Comparison of ENCODE assay signal across 8 cellular contexts in the genomic region with DNA sequence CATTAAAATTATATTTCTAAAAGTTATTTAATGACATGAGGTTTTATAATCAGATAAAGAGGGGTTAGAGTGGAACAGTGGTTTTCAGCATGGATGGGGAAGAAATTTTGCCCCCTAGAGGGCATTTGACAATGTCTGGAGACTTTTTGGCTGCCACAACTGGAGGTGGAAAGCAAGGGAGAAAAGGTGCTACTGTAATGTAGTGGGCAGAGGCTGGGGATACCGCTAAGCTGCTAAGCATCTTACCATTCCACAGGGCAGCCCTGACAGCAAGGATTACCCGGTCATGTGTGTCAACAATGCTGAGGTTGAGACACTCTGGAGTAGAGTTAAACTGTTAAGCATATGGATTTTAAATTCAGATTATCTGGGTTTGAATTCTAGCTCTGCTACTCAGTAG. TPM values are rescaled to one million over a fixed set of nuclear protein-coding genes. Genes with fewer than 3 reads are reported as not detected.
DNase-seq lines count a peak whose midpoint lies in the region; ATAC-seq and TF ChIP-seq lines count a peak whose summit lies in the region.

No MANE protein-coding gene starts in this region.

- no peak overlapping the region for H2AK5ac ChIP-seq in mesendoderm (ENCODE audit: low read length)

- H3K9me3 Mint-ChIP-seq in activated CD4-positive, alpha-beta T cell treated with anti-CD3 and anti-CD28 coated beads for 36 hours (ENCODE audit: low read depth): no peaks in the 10 kb centered on the region

- no peaks in the 10 kb centered on the region for H3K4me1 Mint-ChIP-seq in activated CD4-positive, alpha-beta T cell treated with anti-CD3 and anti-CD28 coated beads for 36 hours

- no peaks in the 10 kb centered on the region for H3K79me2 ChIP-seq in mesendoderm (ENCODE audit: control insufficient read depth, insufficient read depth, low read length)

- H3K56ac ChIP-seq in mesendoderm (ENCODE audit: low read length): no peak overlapping the region

- H3K36me3 Mint-ChIP-seq in activated CD4-positive, alpha-beta T cell treated with anti-CD3 and anti-CD28 coated beads for 36 hours (ENCODE audit: low read depth): no peaks in the 10 kb centered on the region

- ATAC-seq in activated CD4-positive, alpha-beta T cell treated with anti-CD3 and anti-CD28 coated beads for 36 hours: no peak

- no peaks in the 10 kb centered on the region for H3K79me1 ChIP-seq in mesendoderm (ENCODE audit: low read length)

- CTCF ChIA-PET in activated CD4-positive, alpha-beta T cell treated with anti-CD3 and anti-CD28 coated beads for 36 hours (lab: Charles Lee): interaction anchor here (1.1 to 8.2 kb wide), 3 partner anchors 108 to 236 kb away, joined by 3 to 85 read pairs (median 7); no protein-coding TSS in a partner anchor

- H3K36me3 ChIP-seq in GM06990 (ENCODE audit: control insufficient read depth, insufficient read depth, low read length): no peaks in the 10 kb centered on the region
- H3K36me3 ChIP-seq in WERI-Rb-1: peaks cover 13% of the 10 kb centered on the region
- no peaks in the 10 kb centered on the region for H3K36me3 ChIP-seq in mesendoderm (ENCODE audit: control insufficient read depth, insufficient read depth, low read length)

- no peaks in the 10 kb centered on the region for H3K27me3 Mint-ChIP-seq in activated CD4-positive, alpha-beta T cell treated with anti-CD3 and anti-CD28 coated beads for 36 hours

- H3K23ac ChIP-seq in mesendoderm (ENCODE audit: low read length): no peak overlapping the region

- TF ChIP-seq CTCF in GM06990 (IDR thresholded peaks at IDR 0.05; ENCODE audit: insufficient read depth, low read length, poor library complexity, severe bottlenecking) (peak; percentile 67), WERI-Rb-1 (IDR thresholded peaks at IDR 0.05; ENCODE audit: low read depth, low read length) (peak; percentile 60)

- H3K9me3 ChIP-seq in WERI-Rb-1 (ENCODE audit: severe bottlenecking): no peaks in the 10 kb centered on the region

- H4K5ac ChIP-seq in mesendoderm (ENCODE audit: low read length): no peak overlapping the region

- no peak overlapping the region for H3K4me2 ChIP-seq in mesendoderm (ENCODE audit: low read length)

- no peak overlapping the region for H3K27ac Mint-ChIP-seq in activated CD4-positive, alpha-beta T cell treated with anti-CD3 and anti-CD28 coated beads for 36 hours

- POLR2A ChIA-PET in activated CD4-positive, alpha-beta T cell treated with anti-CD3 and anti-CD28 coated beads for 36 hours (lab: Charles Lee): no interaction called here

- H3K27me3 ChIP-seq in GM06990 (replicated peaks; ENCODE audit: control insufficient read depth, insufficient read depth, low read length) (no peaks in the 10 kb centered on the region), WERI-Rb-1 (ENCODE audit: insufficient read depth, low read depth, severe bottlenecking) (no peaks in the 10 kb centered on the region), mesendoderm (ENCODE audit: insufficient read depth, low read length, poor library complexity) (no peaks in the 10 kb centered on the region)

- no peak overlapping the region for H3K4me3 ChIP-seq in GM06990 (replicated peaks; ENCODE audit: low read depth, low read length)
- H3K4me3 ChIP-seq in WERI-Rb-1 (ENCODE audit: low read depth, low read length): no peak overlapping the region
- H3K4me3 ChIP-seq in mesendoderm (ENCODE audit: low read length): no peak overlapping the region

- no CpG with 5 or more reads among the region's 2 CpGs for WGBS in mesendoderm (ENCODE audit: extremely low coverage, insufficient coverage, low lambda C conversion rate)

- intact Hi-C loops in activated CD4-positive, alpha-beta T cell treated with anti-CD3 and anti-CD28 coated beads for 36 hours (cut with DNase I, micrococcal nuclease): loop anchor here in 1 of 2 experiments (5.0 kb wide), 2 partner anchors 234 to 249 kb away; no protein-coding TSS in a partner anchor

- no peak overlapping the region for H2BK15ac ChIP-seq in mesendoderm (replicated peaks; ENCODE audit: low read depth)

- peaks cover 3% of the 10 kb centered on the region for H3K4me1 ChIP-seq in mesendoderm (ENCODE audit: control insufficient read depth, low read depth, low read length)

- H3K27ac ChIP-seq in WERI-Rb-1: no peak overlapping the region
- H3K27ac ChIP-seq in mesendoderm (ENCODE audit: low read depth, low read length): no peak overlapping the region

- H3K4ac ChIP-seq in mesendoderm (ENCODE audit: low read depth, low read length): no peak overlapping the region

- H3K9ac ChIP-seq in mesendoderm (ENCODE audit: low read length): no peak overlapping the region

- H3K18ac ChIP-seq in mesendoderm (ENCODE audit: low read length): no peak overlapping the region

- no peak overlapping the region for H4K8ac ChIP-seq in mesendoderm (ENCODE audit: low read depth, low read length)

- H2BK120ac ChIP-seq in mesendoderm (ENCODE audit: low read depth, low read length): no peak overlapping the region

- no peak for DNase-seq in GM06990 (ENCODE audit: extremely low read depth, insufficient read length)
- peak; percentile 58 for DNase-seq in HT-29 (ENCODE audit: low spot score)
- peak; percentile 93 for DNase-seq in WERI-Rb-1
- peak; percentile 68 for DNase-seq in mesendoderm
- no peak for DNase-seq in activated CD4-positive, alpha-beta T cell treated with anti-CD3 and anti-CD28 coated beads for 1 hour
- no peak for DNase-seq in stimulated activated naive CD4-positive, alpha-beta T cell (lab: John Stamatoyannopoulos, UW)
- DNase-seq in activated CD8-positive, alpha-beta memory T cell treated with anti-CD3 and anti-CD28 coated beads, Interleukin-2, amount 50 U/mL, for 4 hours: no peak
- DNase-seq in activated CD4-positive, alpha-beta T cell treated with anti-CD3 and anti-CD28 coated beads for 36 hours: no peak

- H3K4me3 Mint-ChIP-seq in activated CD4-positive, alpha-beta T cell treated with anti-CD3 and anti-CD28 coated beads for 36 hours: no peak overlapping the region

- H2BK5ac ChIP-seq in mesendoderm (ENCODE audit: low read length): no peak overlapping the region

RNA-seq across cellular contexts. Expression of gene FABP7, which starts 52.9 kb away (rescaled TPM):
- not detected in 2 replicates for total RNA-seq in HT-29 (2014; rRNA removed; shearing (Covaris generic))
- 6.6 TPM for polyA plus RNA-seq in mesendoderm (2013, experiment 1 of 2)
- polyA plus RNA-seq in mesendoderm (2013, experiment 2 of 2): 6.2 TPM
- not detected for total RNA-seq in activated CD4-positive, alpha-beta T cell treated with anti-CD3 and anti-CD28 coated beads for 36 hours

Comparison
In these comparisons a context has a peak if more than half of its experiments do, and no peak if none do; other contexts are left out.
1. DNase-seq: peak in HT-29 (single experiment), WERI-Rb-1 (single experiment) and mesendoderm (single experiment); none in GM06990 (single experiment), activated CD4-positive, alpha-beta T cell treated with anti-CD3 and anti-CD28 coated beads for 1 hour (single experiment), stimulated activated naive CD4-positive, alpha-beta T cell (0 of 6), activated CD8-positive, alpha-beta memory T cell treated with anti-CD3 and anti-CD28 coated beads, Interleukin-2, amount 50 U/mL, for 4 hours (single experiment) and activated CD4-positive, alpha-beta T cell treated with anti-CD3 and anti-CD28 coated beads for 36 hours (single experiment).